29 cellular contexts compared by ENCODE assay signal in genomic region chr4:142158980-142159379, GRCh38.
"Had no signal": no experiment of that assay in that cellular context is flagged by ENCODE, and none has a peak within 500 bp of the region (broad histone marks: within the 10 kb centered on the region; RNA-seq: fewer than 3 reads in every experiment).

No MANE protein-coding gene starts in this region.

- H3K36me3 ChIP-seq: ascending aorta, breast epithelium, cardiac muscle cell, colonic mucosa had no signal

- H3K4me1 ChIP-seq: ascending aorta, breast epithelium, colonic mucosa had no signal

- H3K4me3 ChIP-seq: ascending aorta, breast epithelium, cardiac muscle cell, colonic mucosa had no signal

- H3K27ac ChIP-seq: ascending aorta, breast epithelium, cardiac muscle cell, colonic mucosa, epithelial cell of prostate had no signal

- H3K27me3 ChIP-seq: ascending aorta, breast epithelium, cardiac muscle cell, colonic mucosa had no signal

- ATAC-seq: activated naive CD4-positive, alpha-beta T cell treated with anti-CD3 and anti-CD28 coated beads, Interleukin-2, amount 50 U/mL, for 72 hours; activated T-cell treated with anti-CD3 and anti-CD28 coated beads, Interleukin-2, amount 50 U/mL, for 72 hours; esophagus mucosa had no signal

- H3K9me3 ChIP-seq: ascending aorta, breast epithelium, colonic mucosa had no signal

- DNase-seq: activated CD4-positive, alpha-beta memory T cell treated with anti-CD3 and anti-CD28 coated beads, Interleukin-2, amount 10 ng/mL, durations not matched to agents 7 days and 5 days; activated CD4-positive, alpha-beta T cell treated with anti-CD3 and anti-CD28 coated beads for 1 hour; activated CD4-positive, alpha-beta T cell treated with anti-CD3 and anti-CD28 coated beads for 4 hours; activated CD4-positive, alpha-beta T cell treated with anti-CD3 and anti-CD28 coated beads, Interleukin-2, amount 10 ng/mL, durations not matched to agents 7 days and 5 days; activated CD4-positive, alpha-beta T cell treated with anti-CD3 and anti-CD28 coated beads, Interleukin-2, amount 50 U/mL, for 4 hours; activated CD8-positive, alpha-beta memory T cell treated with anti-CD3 and anti-CD28 coated beads, Interleukin-2, amount 50 U/mL, for 48 hours; activated gamma-delta T cell; activated naive CD4-positive, alpha-beta T cell; activated naive CD4-positive, alpha-beta T cell treated with anti-CD3 and anti-CD28 coated beads, Interleukin-2, amount 10 ng/mL, durations not matched to agents 7 days and 5 days; activated naive CD8-positive, alpha-beta T cell treated with anti-CD3 and anti-CD28 coated beads, Interleukin-2, amount 10 ng/mL, durations not matched to agents 7 days and 5 days; activated T-cell treated with anti-CD3 and anti-CD28 coated beads for 4 hours; activated T-cell treated with anti-CD3 and anti-CD28 coated beads, Interleukin-2, amount 50 U/mL, for 24 hours; activated T-cell treated with anti-CD3 and anti-CD28 coated beads, Interleukin-2, amount 50 U/mL, for 72 hours; central memory CD4-positive, alpha-beta T cell; cerebellar nuclear complex; colonic mucosa; effector CD8-positive, alpha-beta T cell; foreskin fibroblast; T-helper 1 cell; T-helper 2 cell had no signal

- FAIRE-seq: endometrium, endothelial cell of umbilical vein, frontal cortex had no signal
